12 cellular contexts compared by ENCODE assay signal in the genomic region with DNA sequence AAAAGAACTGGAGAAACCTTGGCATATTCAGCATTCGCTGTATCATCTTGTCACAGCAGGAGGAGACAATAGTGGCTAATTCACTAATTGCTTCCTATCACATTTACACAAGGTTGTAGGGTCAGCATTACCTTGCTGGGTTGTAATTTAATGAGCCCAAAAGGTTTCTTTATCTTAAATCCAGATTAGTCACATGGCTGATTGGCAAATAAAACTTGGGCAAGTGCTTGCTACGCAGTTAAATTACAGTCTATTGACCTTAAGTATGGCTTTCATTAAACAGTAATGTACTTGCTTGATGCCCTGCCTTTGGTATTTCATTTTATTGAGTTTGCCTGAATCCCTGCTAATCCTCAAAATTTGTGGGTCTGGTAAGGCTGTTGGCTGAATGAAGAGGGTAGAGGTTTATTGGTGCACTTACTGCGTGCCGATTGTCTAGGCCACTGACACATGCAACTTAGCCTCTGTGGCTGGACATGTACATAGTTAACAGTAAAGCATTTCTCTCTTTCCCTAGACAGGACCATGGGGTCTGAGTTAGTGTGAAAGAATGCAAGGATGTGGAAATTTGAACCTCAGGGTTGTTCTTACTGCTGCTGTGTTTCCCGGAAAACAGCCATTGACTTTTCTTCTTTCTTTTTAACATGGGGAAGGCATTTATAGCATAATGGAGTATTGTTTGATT. TPM values are rescaled to one million over a fixed set of nuclear protein-coding genes. Genes with fewer than 3 reads are reported as not detected.
DNase-seq lines count a peak whose midpoint lies in the region; FAIRE-seq and TF ChIP-seq lines count a peak whose summit lies in the region.
"Had no signal": no experiment of that assay in that cellular context is flagged by ENCODE, and none has a peak within 500 bp of the region (broad histone marks: within the 10 kb centered on the region; RNA-seq: fewer than 3 reads in every experiment).

No MANE protein-coding gene starts in this region.

- no peaks in the 10 kb centered on the region for H3K9me3 Mint-ChIP-seq in activated CD4-positive, alpha-beta T cell treated with anti-CD3 and anti-CD28 coated beads, Interleukin-2, amount 10 ng/mL, durations not matched to agents 7 days and 5 days
- H3K9me3 Mint-ChIP-seq: dendritic cell treated with granulocyte-macrophage colony-stimulating factor and Interleukin-4, amounts not matched to agents 40 ng/mL and 50 ng/mL, for 4 days had no signal

- no peak overlapping the region for H3K4me3 ChIP-seq in fibroblast of mammary gland (ENCODE audit: control insufficient read depth, low read depth, low read length)
- H3K4me3 ChIP-seq: right atrium auricular region had no signal

- H3K27ac Mint-ChIP-seq in activated CD4-positive, alpha-beta T cell treated with anti-CD3 and anti-CD28 coated beads, Interleukin-2, amount 10 ng/mL, durations not matched to agents 7 days and 5 days: no peak overlapping the region
- H3K27ac Mint-ChIP-seq: dendritic cell treated with granulocyte-macrophage colony-stimulating factor and Interleukin-4, amounts not matched to agents 40 ng/mL and 50 ng/mL, for 4 days had no signal

- DNase-seq in EL (peak; percentile 90), RCC 7860 (ENCODE audit: low spot score) (peak; percentile 31), fibroblast of mammary gland (ENCODE audit: low read depth) (peak; percentile 93), renal cortical epithelial cell (ENCODE audit: low read depth) (peak; percentile 94), NCI-H2196 treated with DMSO at 0.1 percent for 48 hours (lab: John Stamatoyannopoulos, UW; ENCODE audit: unreplicated experiment) (no peak), NCI-H524 treated with DMSO at 0.1 percent for 48 hours (lab: John Stamatoyannopoulos, UW) (no peak), cerebellum (ENCODE audit: low spot score) (no peak)
- DNase-seq in activated CD4-positive, alpha-beta T cell treated with anti-CD3 and anti-CD28 coated beads, Interleukin-2, amount 10 ng/mL, durations not matched to agents 7 days and 5 days: no peak
- DNase-seq: hippocampal formation, NCI-H774 had no signal

- POLR2A ChIA-PET in activated CD4-positive, alpha-beta T cell treated with anti-CD3 and anti-CD28 coated beads, Interleukin-2, amount 10 ng/mL, durations not matched to agents 7 days and 5 days (lab: Charles Lee): no interaction called here

- peak; percentile 53 for FAIRE-seq in RCC 7860 (lab: Jason Lieb, UNC)

- H3K4me3 Mint-ChIP-seq in activated CD4-positive, alpha-beta T cell treated with anti-CD3 and anti-CD28 coated beads, Interleukin-2, amount 10 ng/mL, durations not matched to agents 7 days and 5 days: no peak overlapping the region
- H3K4me3 Mint-ChIP-seq: dendritic cell treated with granulocyte-macrophage colony-stimulating factor and Interleukin-4, amounts not matched to agents 40 ng/mL and 50 ng/mL, for 4 days had no signal

- no peak for TF ChIP-seq CTCF in fibroblast of mammary gland (conservative IDR thresholded peaks at IDR 0.05; ENCODE audit: control insufficient read depth, insufficient read depth, low read depth, low read length)

- CTCF ChIA-PET in activated CD4-positive, alpha-beta T cell treated with anti-CD3 and anti-CD28 coated beads, Interleukin-2, amount 10 ng/mL, durations not matched to agents 7 days and 5 days (lab: Charles Lee): no interaction called here

- H3K4me1 Mint-ChIP-seq in activated CD4-positive, alpha-beta T cell treated with anti-CD3 and anti-CD28 coated beads, Interleukin-2, amount 10 ng/mL, durations not matched to agents 7 days and 5 days: peaks cover 3% of the 10 kb centered on the region

- peaks cover 10% of the 10 kb centered on the region for H3K27me3 Mint-ChIP-seq in activated CD4-positive, alpha-beta T cell treated with anti-CD3 and anti-CD28 coated beads, Interleukin-2, amount 10 ng/mL, durations not matched to agents 7 days and 5 days
- H3K27me3 Mint-ChIP-seq: dendritic cell treated with granulocyte-macrophage colony-stimulating factor and Interleukin-4, amounts not matched to agents 40 ng/mL and 50 ng/mL, for 4 days had no signal

- H3K36me3 Mint-ChIP-seq in activated CD4-positive, alpha-beta T cell treated with anti-CD3 and anti-CD28 coated beads, Interleukin-2, amount 10 ng/mL, durations not matched to agents 7 days and 5 days (ENCODE audit: low read depth): no peaks in the 10 kb centered on the region

RNA-seq across cellular contexts. Expression of a gene that starts 34.3 kb away (rescaled TPM):
- total RNA-seq in renal cortical epithelial cell (59.0 and 69.7 TPM in 2 replicates), cerebellum (74.9 TPM)
- under 1 TPM; 0.46 to 0.64 TPM for total RNA-seq in activated CD4-positive, alpha-beta T cell treated with anti-CD3 and anti-CD28 coated beads, Interleukin-2, amount 10 ng/mL, durations not matched to agents 7 days and 5 days

Comparison
In these comparisons a context has a peak if more than half of its experiments do, and no peak if none do; other contexts are left out.
1. DNase-seq: peak in EL (single experiment), RCC 7860 (single experiment), fibroblast of mammary gland (single experiment) and renal cortical epithelial cell (single experiment); none in NCI-H2196 treated with DMSO at 0.1 percent for 48 hours (single experiment), activated CD4-positive, alpha-beta T cell treated with anti-CD3 and anti-CD28 coated beads, Interleukin-2, amount 10 ng/mL, durations not matched to agents 7 days and 5 days (single experiment), NCI-H524 treated with DMSO at 0.1 percent for 48 hours (single experiment) and cerebellum (single experiment).
2. RNA of a gene that starts 34.3 kb away (total RNA-seq): 74.9 TPM in cerebellum (single experiment) and 59.0 to 69.7 TPM in renal cortical epithelial cell; 0.46 to 0.64 TPM in activated CD4-positive, alpha-beta T cell treated with anti-CD3 and anti-CD28 coated beads, Interleukin-2, amount 10 ng/mL, durations not matched to agents 7 days and 5 days; every median in the first group is over 10 times any median in the second.